In genomic region chrX:150871341-150871811, GRCh38 we compare ENCODE assay signal across 22 cellular contexts. TPM values are rescaled to one million over a fixed set of nuclear protein-coding genes. Genes with fewer than 3 reads are reported as not detected.
DNase-seq lines count a peak whose midpoint lies in the region; ATAC-seq, FAIRE-seq and TF ChIP-seq lines count a peak whose summit lies in the region.
"Had no signal": no experiment of that assay in that cellular context is flagged by ENCODE, and none has a peak within 500 bp of the region (broad histone marks: within the 10 kb centered on the region; RNA-seq: fewer than 3 reads in every experiment).

No MANE protein-coding gene starts in this region.

- BruUV-seq in K562 (replicated peaks; lab: Mats Ljungman, UMichigan) = no TSS peak

- no peak overlapping the region; a peak in 1 of 4 replicates for H3K9ac ChIP-seq in K562 (ENCODE audit: insufficient read depth in 1 of 2, low read depth in 2 of 2, low read length in 2 of 2)
- H3K9ac ChIP-seq: BLaER1 had no signal

- H4K20me1 ChIP-seq in GM23338 (replicated peaks; ENCODE audit: insufficient read depth) = no peaks in the 10 kb centered on the region
- H4K20me1 ChIP-seq in K562 (replicated peaks; ENCODE audit: control insufficient read depth, insufficient read depth, low read length) = no peaks in the 10 kb centered on the region
- H4K20me1 ChIP-seq: BLaER1 had no signal

- intact Hi-C loops in K562 (cut with micrococcal nuclease) (no loop called here), psoas muscle (cut with DNase I) (no loop called here), sciatic nerve (cut with DNase I) (no loop called here)

- H3K79me2 ChIP-seq in GM23338 (replicated peaks; ENCODE audit: insufficient read depth) (peaks cover 15% of the 10 kb centered on the region; the same call in 1 of the 2 replicates), K562 (ENCODE audit: control insufficient read depth, insufficient read depth, low read length) (peaks cover 8% of the 10 kb centered on the region; the same call in 1 of the 3 replicates)

- peaks cover 13% of the 10 kb centered on the region for H3K36me3 Mint-ChIP-seq in T-helper 1 cell treated with Interleukin-12 subunit alpha and Interleukin-12 subunit beta and Interleukin-4 antibody, amounts not matched to agents 30 μg/mL and 1 μg/mL, for 36 hours (ENCODE audit: low read depth)
- peaks cover 21% of the 10 kb centered on the region for H3K36me3 Mint-ChIP-seq in GM23338 (ENCODE audit: low read depth)

- H3K9me2 ChIP-seq in GM23338 (ENCODE audit: insufficient read depth) = no peaks in the 10 kb centered on the region

- H3K27ac Mint-ChIP-seq in T-helper 1 cell treated with Interleukin-12 subunit alpha and Interleukin-12 subunit beta and Interleukin-4 antibody, amounts not matched to agents 30 μg/mL and 1 μg/mL, for 36 hours = peak overlapping the region; percentile 53
- H3K27ac Mint-ChIP-seq in GM23338 = peak overlapping the region; percentile 28

- H2AFZ ChIP-seq in GM23338 (no peak overlapping the region), K562 (ENCODE audit: low read depth, low read length) (no peak overlapping the region)

- H3F3A ChIP-seq in GM23338 (replicated peaks; ENCODE audit: low read depth) = no peaks in the 10 kb centered on the region

- H3K4me1 ChIP-seq in GM23338 (ENCODE audit: insufficient read depth) (0 out of 2 replicates have a peak, but pooled peaks cover 6% of the 10 kb centered on the region), K562 (replicated peaks in 1 of 2; ENCODE audit: control insufficient read depth in 2 of 2, insufficient read depth in 2 of 2, low read length in 2 of 2) (peaks cover 4 to 21% of the 10 kb centered on the region in 2 experiments; a peak in 4 of 5 replicates), psoas muscle (peaks cover 5% of the 10 kb centered on the region)
- H3K4me1 ChIP-seq: BLaER1, left lung had no signal

- no peaks in the 10 kb centered on the region for H3K27me3 Mint-ChIP-seq in T-helper 1 cell treated with Interleukin-12 subunit alpha and Interleukin-12 subunit beta and Interleukin-4 antibody, amounts not matched to agents 30 μg/mL and 1 μg/mL, for 36 hours (ENCODE audit: low read depth)
- peaks cover 5% of the 10 kb centered on the region for H3K27me3 Mint-ChIP-seq in GM23338 (ENCODE audit: insufficient read depth, low read depth, poor library complexity)
- H3K27me3 Mint-ChIP-seq: central memory CD8-positive, alpha-beta T cell had no signal

- 0 out of 2 replicates have a peak, but pooled peaks cover 2% of the 10 kb centered on the region for H3K9me3 ChIP-seq in K562 (replicated peaks; ENCODE audit: control insufficient read depth, insufficient read depth, low read depth, low read length)
- no peaks in the 10 kb centered on the region for H3K9me3 ChIP-seq in psoas muscle
- H3K9me3 ChIP-seq: left lung, mucosa of descending colon, transverse colon had no signal

- peak; percentile 62 for FAIRE-seq in K562 (lab: Jason Lieb, UNC)

- CTCF ChIA-PET in K562 (lab: Yijun Ruan, JAX; ENCODE audit: low intra/inter-chr PET ratio) = no interaction called here

- peaks cover 17% of the 10 kb centered on the region for H3K9me3 Mint-ChIP-seq in T-helper 1 cell treated with Interleukin-12 subunit alpha and Interleukin-12 subunit beta and Interleukin-4 antibody, amounts not matched to agents 30 μg/mL and 1 μg/mL, for 36 hours
- peaks cover 15% of the 10 kb centered on the region for H3K9me3 Mint-ChIP-seq in GM23338
- H3K9me3 Mint-ChIP-seq: central memory CD8-positive, alpha-beta T cell had no signal

- no peaks in the 10 kb centered on the region for H3K36me3 ChIP-seq in GM23338 (ENCODE audit: insufficient read depth)
- H3K36me3 ChIP-seq in K562 (ENCODE audit: control insufficient read depth, insufficient read depth, low read length) = no peaks in the 10 kb centered on the region
- no peaks in the 10 kb centered on the region for H3K36me3 ChIP-seq in psoas muscle (ENCODE audit: insufficient read depth in 1 of 2, low read depth in 1 of 2)
- H3K36me3 ChIP-seq: BLaER1, left lung, transverse colon had no signal

- H3K9me1 ChIP-seq in K562 (ENCODE audit: control insufficient read depth, insufficient read depth, low read length) = no peaks in the 10 kb centered on the region

- H3K27me3 ChIP-seq in GM23338 (ENCODE audit: insufficient read depth) = no peaks in the 10 kb centered on the region
- H3K27me3 ChIP-seq in K562 (ENCODE audit: control insufficient read depth in 2 of 2, insufficient read depth in 2 of 2, low read length in 2 of 2) = no peaks in the 10 kb centered on the region
- no peaks in the 10 kb centered on the region for H3K27me3 ChIP-seq in psoas muscle (ENCODE audit: insufficient read depth in 3 of 3, low read length in 2 of 3)
- H3K27me3 ChIP-seq: BLaER1, left lung, transverse colon had no signal

- 0% methylated on average over 3 of the region's 3 CpGs for WGBS in K562 (ENCODE audit: insufficient coverage, low coverage, missing lambda C conversion rate)
- 33 to 45% (median 35%) methylated on average over 3 of the region's 3 CpGs for WGBS in psoas muscle, 3 donors

- 0 out of 2 replicates have a peak, but pooled peaks have one; percentile 9 for TF ChIP-seq EP300 in K562 (IDR thresholded peaks at IDR 0.05; ENCODE audit: low read length)

- POLR2A ChIA-PET in K562 (lab: Yijun Ruan, JAX) = interaction anchor here (0.6 to 1.2 kb wide), 2 partner anchors 9 to 70 kb away, joined by 3 to 4 read pairs; no protein-coding TSS in a partner anchor

- H3K4me3 Mint-ChIP-seq in T-helper 1 cell treated with Interleukin-12 subunit alpha and Interleukin-12 subunit beta and Interleukin-4 antibody, amounts not matched to agents 30 μg/mL and 1 μg/mL, for 36 hours = peak overlapping the region; percentile 41
- H3K4me3 Mint-ChIP-seq in GM23338 = no peak overlapping the region
- H3K4me3 Mint-ChIP-seq: central memory CD8-positive, alpha-beta T cell had no signal

- ATAC-seq in GM23338 = no peak
- peak; percentile 71 for ATAC-seq in K562
- no peak for ATAC-seq in psoas muscle
- no peak for ATAC-seq in sciatic nerve
- ATAC-seq: activated CD4-positive, CD25-positive, alpha-beta regulatory T cell treated with anti-CD3 and anti-CD28 coated beads, Interleukin-2, amount 50 U/mL, for 24 hours; HCT116; left lung; mucosa of descending colon had no signal

- no peak overlapping the region for H3K4me2 ChIP-seq in GM23338
- peak overlapping the region; percentile 64 for H3K4me2 ChIP-seq in K562 (ENCODE audit: insufficient read depth, low read length)
- H3K4me2 ChIP-seq: BLaER1 had no signal

- no peak for TF ChIP-seq RAD21 in K562 (CRISPR knock-in tag; conservative IDR thresholded peaks at IDR 0.05 in 1 of 2, IDR thresholded peaks at IDR 0.05 in 1 of 2)

- H3K27ac ChIP-seq in GM23338 (ENCODE audit: low read depth) (no peak overlapping the region), K562 (ENCODE audit: extremely low read depth, low read depth, low read length) (peak overlapping the region; percentile 66; the same call in 2 of the 3 replicates), psoas muscle (peak overlapping the region; percentile 93)
- H3K27ac ChIP-seq: 22Rv1, BLaER1, left lung had no signal

- TF ChIP-seq POLR2A in K562 (conservative IDR thresholded peaks at IDR 0.05) = no peak

- in situ Hi-C loops in K562 (cut with MboI) = no loop called here

- TF ChIP-seq CTCF in GM23338 (conservative IDR thresholded peaks at IDR 0.05; ENCODE audit: low read depth in 2 of 2) (no peak), K562 (IDR thresholded peaks at IDR 0.05 in 2 of 3, conservative IDR thresholded peaks at IDR 0.05 in 1 of 3; ENCODE audit: insufficient read depth in 2 of 3, low read depth in 1 of 3, low read length in 3 of 3) (no peak), psoas muscle (IDR thresholded peaks at IDR 0.05) (no peak)

- H3K4me3 ChIP-seq in GM23338 (no peak overlapping the region), K562 (no peak overlapping the region), psoas muscle (peak overlapping the region; percentile 55)
- H3K4me3 ChIP-seq: BLaER1, left lung, mucosa of descending colon, transverse colon had no signal

- H3K4me1 Mint-ChIP-seq in T-helper 1 cell treated with Interleukin-12 subunit alpha and Interleukin-12 subunit beta and Interleukin-4 antibody, amounts not matched to agents 30 μg/mL and 1 μg/mL, for 36 hours (ENCODE audit: low read depth) = peaks cover 38% of the 10 kb centered on the region
- H3K4me1 Mint-ChIP-seq in GM23338 = peaks cover 44% of the 10 kb centered on the region

- DNase-seq in T-helper 1 cell = no peak
- no peak for DNase-seq in GM23338 (ENCODE audit: low spot score)
- peak in 2 of 4 experiments; percentile 15 to 32 for DNase-seq in K562 (ENCODE audit: extremely low read depth in 1 of 4, low spot score in 3 of 4)
- DNase-seq in psoas muscle = no peak
- no peak for DNase-seq in hepatic stellate cell (ENCODE audit: low spot score)
- no peak for DNase-seq in sciatic nerve (ENCODE audit: low spot score)
- no peak for DNase-seq in NCI-H1105 (lab: John Stamatoyannopoulos, UW)
- DNase-seq: activated gamma-delta T cell; left lung; mucosa of descending colon; NCI-H187; NCI-H2227 treated with DMSO at 0.1 percent for 48 hours; occipital lobe; right cardiac atrium; stimulated activated naive CD4-positive, alpha-beta T cell; transverse colon had no signal

TF ChIP-seq in GM23338, 12 proteins besides CTCF, POLR2A, EP300 and RAD21 (continues in another document):
- TF ChIP-seq ZNF331 (CRISPR knock-in tag; IDR thresholded peaks at IDR 0.05; ENCODE audit: low read depth) = no peak

RNA-seq across cellular contexts. Expression of gene CD99L2, which starts 27.1 kb away (rescaled TPM):
- total RNA-seq in GM23338 (2014; rRNA removed; shearing (Covaris generic)) = 6.4 and 7.2 TPM in 2 replicates
- 2.3 and 2.6 TPM in 2 replicates for polyA plus RNA-seq in GM23338 (2016; fragmentation: Nextera tagmentation; extraction: Ambion mirVana)
- 18.1 and 26.2 TPM in 2 replicates for total RNA-seq in K562 (2011; cell fraction: chromatin; rRNA removed; ENCODE audit: low replicate concordance)
- 25.0 and 27.5 TPM in 2 replicates for total RNA-seq in K562 (2011; cell fraction: nucleolus; rRNA removed)
- 27.9 and 31.7 TPM in 2 replicates for total RNA-seq in K562 (2011; cell fraction: nucleoplasm; rRNA removed)
- 10.2 and 11.7 TPM in 2 replicates for total RNA-seq in K562 (2014; rRNA removed)
- 9.6 and 10.4 TPM in 2 replicates for total RNA-seq in K562 (2014; rRNA removed; fragmentation: Illumina TruSeq; extraction: Trizol)
- 14.6 and 15.0 TPM in 2 replicates for total RNA-seq in K562 (2015; rRNA removed; fragmentation: Illumina TruSeq; extraction: Trizol)
- total RNA-seq in K562 (2021) = 19.0 and 19.6 TPM in 2 replicates
- polyA plus RNA-seq in K562 (2011; rRNA removed) = 11.9 and 15.0 TPM in 2 replicates
- 15.0 and 21.8 TPM in 2 replicates for polyA plus RNA-seq in K562 (2011; cell fraction: cytosol; rRNA removed)
- 13.6 and 14.1 TPM in 2 replicates for polyA plus RNA-seq in K562 (2011; cell fraction: nucleus; rRNA removed)
- polyA plus RNA-seq in K562 (2012) = 21.5 and 27.6 TPM in 2 replicates
- 17.6 and 18.0 TPM in 2 replicates for polyA plus RNA-seq in K562 (2014; fragmentation: Illumina TruSeq; extraction: Trizol)
- polyA plus RNA-seq in K562 (2014; fragmentation: Nextera tagmentation; extraction: Ambion mirVana) = 1 to 10 TPM in 1 of 2 experiments, under 1 TPM in 1; 0.76 to 2.8 TPM
- polyA plus RNA-seq in K562 (2014; rRNA removed) = 12.7 and 13.0 TPM in 2 replicates
- 13.8 and 13.9 TPM in 2 replicates for polyA minus RNA-seq in K562 (2011; rRNA and poly(A)+ RNA removed)
- 8.4 and 9.1 TPM in 2 replicates for polyA minus RNA-seq in K562 (2011; cell fraction: cytosol; rRNA and poly(A)+ RNA removed)
- polyA minus RNA-seq in K562 (2011; cell fraction: nucleus; rRNA and poly(A)+ RNA removed) = 3.9 and 6.3 TPM in 2 replicates
- 100 to 1,000 TPM; 106 to 173 (median 136) TPM for total RNA-seq in psoas muscle
- 100 to 1,000 TPM in 2 of 3 donors, 10 to 100 TPM in 1; 62.7 to 154 (median 104) TPM for polyA plus RNA-seq in psoas muscle
- 108 TPM for total RNA-seq in sciatic nerve
